Comparison of ENCODE assay signal across 13 cellular contexts in genomic region chr1:175221548-175222175, GRCh38. TPM values are rescaled to one million over a fixed set of nuclear protein-coding genes. Genes with fewer than 3 reads are reported as not detected.
DNase-seq lines count a peak whose midpoint lies in the region; ATAC-seq, FAIRE-seq and TF ChIP-seq lines count a peak whose summit lies in the region.
"Had no signal": no experiment of that assay in that cellular context is flagged by ENCODE, and none has a peak within 500 bp of the region (broad histone marks: within the 10 kb centered on the region; RNA-seq: fewer than 3 reads in every experiment).

No MANE protein-coding gene starts in this region.

- DNase-seq in RWPE1 (ENCODE audit: low spot score) (peak; percentile 76), glomerular visceral epithelial cell (ENCODE audit: extremely low spot score) (peak; percentile 62), mucosa of gallbladder (ENCODE audit: low spot score) (peak; percentile 54), epidermal melanocyte (ENCODE audit: insufficient read length, low spot score) (no peak), GM12892 (ENCODE audit: insufficient read length) (no peak)
- DNase-seq in activated T-cell treated with anti-CD3 and anti-CD28 coated beads, Interleukin-2, amount 50 U/mL, for 48 hours, result no peak
- DNase-seq: activated CD4-positive, alpha-beta T cell treated with anti-CD3 and anti-CD28 coated beads for 4 hours; activated naive CD8-positive, alpha-beta T cell treated with anti-CD3 and anti-CD28 coated beads, Interleukin-2, amount 50 U/mL, for 24 hours; NCI-H146 had no signal

- no peak for TF ChIP-seq POLR2A in GM12892 (IDR thresholded peaks at IDR 0.05; ENCODE audit: low read depth, low read length)

- FAIRE-seq in GM12892 (lab: Jason Lieb, UNC), result no peak

- CTCF ChIA-PET in RWPE1 (lab: Yijun Ruan, JAX), result interaction anchor here (0.6 to 1.3 kb wide), 8 partner anchors 18 to 110 kb away, joined by 3 to 8 read pairs (median 4); no protein-coding TSS in a partner anchor

- ATAC-seq in GM21423 (IDR thresholded peaks at IDR 0.05; ENCODE audit: unreplicated experiment), result no peak
- ATAC-seq: activated naive CD8-positive, alpha-beta T cell treated with anti-CD3 and anti-CD28 coated beads, Interleukin-2, amount 50 U/mL, for 24 hours; Panc1 had no signal

- TF ChIP-seq CTCF in 22Rv1 (IDR thresholded peaks at IDR 0.05) (peak; percentile 38), RWPE1 (conservative IDR thresholded peaks at IDR 0.05; ENCODE audit: low read depth) (peak; percentile 35; the same call in 1 of the 2 replicates)

- H3K27ac ChIP-seq in 22Rv1 (no peak overlapping the region), RWPE1 (peak overlapping the region; percentile 78)

- POLR2A ChIA-PET in RWPE1 (lab: Yijun Ruan, JAX; ENCODE audit: low non-redundant PET), result interaction anchor here (0.6 kb wide), 1 partner anchor 76 kb away, joined by 3 read pairs; no protein-coding TSS in a partner anchor

RNA-seq across cellular contexts. Expression of gene KIAA0040, which starts 29.1 kb away (rescaled TPM):
- 16.1 TPM for total RNA-seq in mucosa of gallbladder
- 11.6 TPM for polyA plus RNA-seq in GM12892 (2012; ENCODE audit: missing spikeins)
- total RNA-seq: A673 had no signal

Comparison
In these comparisons a context has a peak if more than half of its experiments do, and no peak if none do; other contexts are left out.
1. DNase-seq: peak in RWPE1 (single experiment), glomerular visceral epithelial cell (single experiment) and mucosa of gallbladder (single experiment); none in epidermal melanocyte (single experiment), GM12892 (single experiment) and activated T-cell treated with anti-CD3 and anti-CD28 coated beads, Interleukin-2, amount 50 U/mL, for 48 hours (0 of 2).